2 cellular contexts compared by ENCODE assay signal in genomic region chr4:21645776-21646175, GRCh38.
TF ChIP-seq lines count a peak whose summit lies in the region.

No MANE protein-coding gene starts in this region.

TF ChIP-seq in SK-N-SH, 30 proteins besides CTCF, POLR2A, EP300 and RAD21 (continued from another document):
- TF ChIP-seq USF2 (IDR thresholded peaks at IDR 0.05; ENCODE audit: borderline replicate concordance, low read depth, low read length) (no peak), CHD2 (IDR thresholded peaks at IDR 0.05; ENCODE audit: low read length, partially characterized antibody) (no peak)
TF ChIP-seq in SK-N-SH: peak in this region for 2.

TF ChIP-seq in SK-N-SH treated with all-trans-retinoic acid at 6 μM for 48 hours, 23 proteins besides CTCF, POLR2A, EP300 and RAD21 (continued from another document):
- TF ChIP-seq ESRRG (CRISPR knock-in tag; IDR thresholded peaks at IDR 0.05): no peak
TF ChIP-seq in SK-N-SH treated with all-trans-retinoic acid at 6 μM for 48 hours: peak in this region for 0.
